Comparison of ENCODE assay signal across 14 cellular contexts in genomic region chr4:168633071-168633470, GRCh38.
DNase-seq lines count a peak whose midpoint lies in the region; ATAC-seq and TF ChIP-seq lines count a peak whose summit lies in the region.
"Had no signal": no experiment of that assay in that cellular context is flagged by ENCODE, and none has a peak within 500 bp of the region (broad histone marks: within the 10 kb centered on the region; RNA-seq: fewer than 3 reads in every experiment).

No MANE protein-coding gene starts in this region.

- DNase-seq in AG04449 (ENCODE audit: low read depth, low spot score) (no peak), NCI-H69 (lab: John Stamatoyannopoulos, UW) (peak; percentile 48), foreskin fibroblast (no peak), stomach (no peak), GM23248 (no peak)
- no peak for DNase-seq in CD8-positive, alpha-beta memory T cell
- DNase-seq: cerebellar nuclear complex; GDM1; SHP77 treated with DMSO at 0.1 percent for 48 hours; stimulated activated CD4-positive, alpha-beta T cell treated with anti-CD3 and anti-CD28 coated beads, Interleukin-15, amount 100 ng/mL, for 24 hours had no signal

- H3K4me1 Mint-ChIP-seq in CD8-positive, alpha-beta memory T cell, result peaks cover 6 to 17% (median 11%) of the 10 kb centered on the region in 3 donors
- H3K4me1 Mint-ChIP-seq: activated T-helper 17 cell treated with anti-CD3 and anti-CD28 coated beads, Interleukin-2, amount 50 U/mL, for 72 hours had no signal

- H3K4me3 Mint-ChIP-seq in CD8-positive, alpha-beta memory T cell, result no peak overlapping the region

- no peak for TF ChIP-seq EP300 in stomach (IDR thresholded peaks at IDR 0.05)

- H3K4me3 ChIP-seq in AG04449 (ENCODE audit: low read depth, low read length), result peak overlapping the region; percentile 65
- peak overlapping the region; percentile 66 to 75 for H3K4me3 ChIP-seq in foreskin fibroblast (ENCODE audit: low read depth in 1 of 2, low read length in 2 of 2)
- H3K4me3 ChIP-seq in parathyroid adenoma (ENCODE audit: low read depth, low read length), result peak overlapping the region; percentile 78
- no peak overlapping the region for H3K4me3 ChIP-seq in stomach
- no peak overlapping the region for H3K4me3 ChIP-seq in CD8-positive, alpha-beta memory T cell (ENCODE audit: low read length)
- no peak overlapping the region for H3K4me3 ChIP-seq in GM23248

- CTCF ChIA-PET in AG04449 (lab: Yijun Ruan, JAX), result interaction anchor here (0.9 to 2.4 kb wide), 8 partner anchors 10 to 119 kb away, joined by 3 to 9 read pairs (median 4); no protein-coding TSS in a partner anchor
- CTCF ChIA-PET in CD8-positive, alpha-beta memory T cell (lab: Charles Lee), result no interaction called here

- H3K27me3 Mint-ChIP-seq in CD8-positive, alpha-beta memory T cell, result peaks cover 50 to 74% of the 10 kb centered on the region in 2 donors

- no peaks in the 10 kb centered on the region for H3K36me3 ChIP-seq in parathyroid adenoma (ENCODE audit: control insufficient read depth, insufficient read depth, low read length)
- H3K36me3 ChIP-seq in stomach, result no peaks in the 10 kb centered on the region
- no peaks in the 10 kb centered on the region for H3K36me3 ChIP-seq in CD8-positive, alpha-beta memory T cell (ENCODE audit: insufficient read depth, low read length)
- no peaks in the 10 kb centered on the region for H3K36me3 ChIP-seq in GM23248 (ENCODE audit: low read depth)

- H3K4me2 ChIP-seq in parathyroid adenoma (ENCODE audit: low read length), result peak overlapping the region; percentile 82
- H3K4me2 ChIP-seq in GM23248 (ENCODE audit: unreplicated experiment), result no peak overlapping the region

- WGBS in stomach, 5 donors, result 26 to 37% (median 30%) methylated on average over 4 of the region's 4 CpGs
- WGBS in GM23248 (ENCODE audit: low coverage in 1 of 2, low lambda C conversion rate in 2 of 2, missing lambda C conversion rate in 2 of 2), 2 experiments, result 42 to 45% methylated on average over 4 of the region's 4 CpGs

- H3K4me1 ChIP-seq in parathyroid adenoma (peaks cover 21% of the 10 kb centered on the region), stomach (peaks cover 12 to 50% (median 34%) of the 10 kb centered on the region in 4 donors), GM23248 (ENCODE audit: insufficient read depth) (peaks cover 57% of the 10 kb centered on the region)
- no peaks in the 10 kb centered on the region for H3K4me1 ChIP-seq in CD8-positive, alpha-beta memory T cell (ENCODE audit: insufficient read depth, low read length)

- H3K9ac ChIP-seq in parathyroid adenoma, result no peak overlapping the region
- no peak overlapping the region for H3K9ac ChIP-seq in GM23248

- no peak overlapping the region for H3K27ac Mint-ChIP-seq in CD8-positive, alpha-beta memory T cell
- H3K27ac Mint-ChIP-seq: activated T-helper 17 cell treated with anti-CD3 and anti-CD28 coated beads, Interleukin-2, amount 50 U/mL, for 72 hours had no signal

- H3K79me2 ChIP-seq in parathyroid adenoma, result peaks cover 12% of the 10 kb centered on the region
- no peaks in the 10 kb centered on the region for H3K79me2 ChIP-seq in GM23248 (ENCODE audit: insufficient read depth)

- H3K9me2 ChIP-seq in GM23248 (ENCODE audit: insufficient read depth), result no peaks in the 10 kb centered on the region

- peaks cover 0 to 4% (median 0%) of the 10 kb centered on the region in 5 donors for H3K9me3 Mint-ChIP-seq in CD8-positive, alpha-beta memory T cell
- H3K9me3 Mint-ChIP-seq: activated T-helper 17 cell treated with anti-CD3 and anti-CD28 coated beads, Interleukin-2, amount 50 U/mL, for 72 hours had no signal

- peak overlapping the region; percentile 96 for H3K27ac ChIP-seq in parathyroid adenoma
- H3K27ac ChIP-seq in stomach, result peak overlapping the region in 1 of 5 donors; percentile 85
- H3K27ac ChIP-seq in CD8-positive, alpha-beta memory T cell (ENCODE audit: low read depth, low read length), result no peak overlapping the region
- H3K27ac ChIP-seq in GM23248, result no peak overlapping the region

- H3K27me3 ChIP-seq in parathyroid adenoma (ENCODE audit: control insufficient read depth, insufficient read depth, low read length) (no peaks in the 10 kb centered on the region), stomach (peaks cover 0 to 20% (median 0%) of the 10 kb centered on the region in 3 donors), GM23248 (replicated peaks; ENCODE audit: insufficient read depth) (no peaks in the 10 kb centered on the region; the same call in 1 of the 2 replicates)
- peaks cover 5% of the 10 kb centered on the region for H3K27me3 ChIP-seq in CD8-positive, alpha-beta memory T cell (ENCODE audit: insufficient read depth, low read length, poor library complexity, severe bottlenecking)

- no peak for TF ChIP-seq POLR2A in stomach (IDR thresholded peaks at IDR 0.05)

- no peak for TF ChIP-seq CTCF in AG04449 (IDR thresholded peaks at IDR 0.05; ENCODE audit: insufficient read depth, low read length, missing control alignments)
- no peak for TF ChIP-seq CTCF in foreskin fibroblast (IDR thresholded peaks at IDR 0.05; ENCODE audit: low read depth, low read length)
- TF ChIP-seq CTCF in parathyroid adenoma (IDR thresholded peaks at IDR 0.05), result no peak
- no peak for TF ChIP-seq CTCF in stomach (IDR thresholded peaks at IDR 0.05)

- no peak for ATAC-seq in GM19455 (IDR thresholded peaks at IDR 0.05; ENCODE audit: unreplicated experiment)
- ATAC-seq: activated CD4-positive, CD25-positive, alpha-beta regulatory T cell treated with anti-CD3 and anti-CD28 coated beads, Interleukin-2, amount 50 U/mL, for 24 hours; activated T-helper 17 cell treated with anti-CD3 and anti-CD28 coated beads, Interleukin-2, amount 50 U/mL, for 72 hours had no signal

- POLR2A ChIA-PET in AG04449 (lab: Yijun Ruan, JAX), result interaction anchor here (1.2 kb wide), 1 partner anchor 60 kb away, joined by 5 read pairs; no protein-coding TSS in a partner anchor
- POLR2A ChIA-PET in CD8-positive, alpha-beta memory T cell (lab: Charles Lee), result no interaction called here

- in situ Hi-C loops in GM23248 (cut with MboI), result no loop called here

- H3K9me3 ChIP-seq in parathyroid adenoma (ENCODE audit: control insufficient read depth, low read length), result no peaks in the 10 kb centered on the region
- H3K9me3 ChIP-seq in stomach, result no peaks in the 10 kb centered on the region
- no peaks in the 10 kb centered on the region for H3K9me3 ChIP-seq in CD8-positive, alpha-beta memory T cell (ENCODE audit: low read length)
- no peaks in the 10 kb centered on the region for H3K9me3 ChIP-seq in GM23248 (ENCODE audit: low read depth)

- no peaks in the 10 kb centered on the region for H4K20me1 ChIP-seq in GM23248 (ENCODE audit: insufficient read depth)

- intact Hi-C loops in stomach (cut with DNase I; ENCODE audit: low total_unique reads), result no loop called here

- peaks cover 64% of the 10 kb centered on the region for H3F3A ChIP-seq in GM23248 (ENCODE audit: insufficient read depth)

- H3K36me3 Mint-ChIP-seq in CD8-positive, alpha-beta memory T cell, result no peaks in the 10 kb centered on the region

- H2AFZ ChIP-seq in parathyroid adenoma (peak overlapping the region; percentile 15), GM23248 (no peak overlapping the region)

Comparison
In these comparisons a context has a peak if more than half of its experiments do, and no peak if none do; other contexts are left out.
1. H3K4me3 ChIP-seq: peak in AG04449 (single experiment), foreskin fibroblast (2 of 2) and parathyroid adenoma (single experiment); none in stomach (0 of 4), CD8-positive, alpha-beta memory T cell (single experiment) and GM23248 (single experiment).